13 cellular contexts compared by ENCODE assay signal in genomic region chr22:38261478-38261803, GRCh38. TPM values are rescaled to one million over a fixed set of nuclear protein-coding genes. Genes with fewer than 3 reads are reported as not detected.
DNase-seq lines count a peak whose midpoint lies in the region; ATAC-seq, FAIRE-seq and TF ChIP-seq lines count a peak whose summit lies in the region.
"Had no signal": no experiment of that assay in that cellular context is flagged by ENCODE, and none has a peak within 500 bp of the region (broad histone marks: within the 10 kb centered on the region; RNA-seq: fewer than 3 reads in every experiment).

No MANE protein-coding gene starts in this region.

- H4K20me1 ChIP-seq in fibroblast of lung (ENCODE audit: control insufficient read depth, extremely low read depth, insufficient read depth, low read length) = no peaks in the 10 kb centered on the region

- DNase-seq in heart right ventricle = no peak
- DNase-seq in left cardiac atrium = no peak
- no peak for DNase-seq in fibroblast of lung (ENCODE audit: low read depth in 2 of 2)
- no peak for DNase-seq in type B pancreatic cell (ENCODE audit: extremely low spot score, unreplicated experiment)
- DNase-seq in cortex of kidney (lab: John Stamatoyannopoulos, UW) = no peak
- DNase-seq in pancreas = no peak
- DNase-seq: brain microvascular endothelial cell, NCI-H2171 had no signal

- H3K27me3 ChIP-seq in heart right ventricle = no peaks in the 10 kb centered on the region
- no peaks in the 10 kb centered on the region for H3K27me3 ChIP-seq in fibroblast of lung (ENCODE audit: control insufficient read depth, insufficient read depth, low read length)
- H3K27me3 ChIP-seq in neutrophil = no peaks in the 10 kb centered on the region
- no peaks in the 10 kb centered on the region for H3K27me3 ChIP-seq in pancreas
- H3K27me3 ChIP-seq: brain microvascular endothelial cell had no signal

- H3K9me3 Mint-ChIP-seq in type B pancreatic cell = no peaks in the 10 kb centered on the region

- WGBS in heart right ventricle, 2 donors = 63 to 65% methylated on average over 3 of the region's 3 CpGs
- WGBS in pancreas, 2 donors = 83 to 93% methylated on average over 3 of the region's 3 CpGs

- peaks cover 42% of the 10 kb centered on the region for H3K4me1 Mint-ChIP-seq in type B pancreatic cell (ENCODE audit: unreplicated experiment)

- H3K79me2 ChIP-seq in fibroblast of lung (ENCODE audit: control insufficient read depth, insufficient read depth, low read length) = peaks cover 65% of the 10 kb centered on the region

- peaks cover 10% of the 10 kb centered on the region for H3K36me3 Mint-ChIP-seq in type B pancreatic cell

- H3K4me3 Mint-ChIP-seq in type B pancreatic cell = no peak overlapping the region

- H3K27ac ChIP-seq in heart right ventricle (peak overlapping the region; percentile 48 to 93 (median 80)), fibroblast of lung (ENCODE audit: insufficient read depth, low read length) (peak overlapping the region; percentile 59), neutrophil (peak overlapping the region; percentile 95), pancreas (peak overlapping the region in 1 of 4 donors; percentile 41)
- H3K27ac ChIP-seq: brain microvascular endothelial cell had no signal

- TF ChIP-seq CTCF in heart right ventricle (IDR thresholded peaks at IDR 0.05) (no peak), fibroblast of lung (conservative IDR thresholded peaks at IDR 0.05 in 1 of 2, IDR thresholded peaks at IDR 0.05 in 1 of 2; ENCODE audit: low read depth in 1 of 2, low read length in 2 of 2) (no peak), neutrophil (IDR thresholded peaks at IDR 0.05) (no peak), type B pancreatic cell (conservative IDR thresholded peaks at IDR 0.05) (no peak), pancreas (IDR thresholded peaks at IDR 0.05) (no peak)

- H3K4me1 ChIP-seq in heart right ventricle (peaks cover 33 to 97% (median 89%) of the 10 kb centered on the region in 9 donors), fibroblast of lung (ENCODE audit: control insufficient read depth, extremely low read depth, insufficient read depth, low read length) (peaks cover 20% of the 10 kb centered on the region), neutrophil (ENCODE audit: control insufficient read depth in 1 of 2, insufficient read depth in 1 of 2, low read depth in 1 of 2, low read length in 1 of 2) (peaks cover 51 to 68% of the 10 kb centered on the region in 2 experiments), pancreas (peaks cover 5 to 52% (median 16%) of the 10 kb centered on the region in 3 donors)

- H3K9ac ChIP-seq in fibroblast of lung (ENCODE audit: insufficient read depth, low read length) = no peak overlapping the region

- no peak overlapping the region for H2AFZ ChIP-seq in fibroblast of lung (ENCODE audit: low read length)

- no peaks in the 10 kb centered on the region for H3K27me3 Mint-ChIP-seq in type B pancreatic cell

- H3K9me3 ChIP-seq in heart right ventricle (no peaks in the 10 kb centered on the region), fibroblast of lung (ENCODE audit: control insufficient read depth, insufficient read depth, low read depth, low read length) (no peaks in the 10 kb centered on the region), neutrophil (no peaks in the 10 kb centered on the region), pancreas (no peaks in the 10 kb centered on the region)

- ATAC-seq in heart right ventricle = peak in 1 of 8 donors; percentile 2
- no peak for ATAC-seq in left cardiac atrium
- no peak for ATAC-seq in esophagus mucosa
- ATAC-seq in pancreas = no peak

- intact Hi-C loops in heart right ventricle (cut with DNase I) = loop anchor here in 2 of 10 donors (5.0 to 10.0 kb wide), 2 partner anchors 51 to 93 kb away; no protein-coding TSS in a partner anchor
- intact Hi-C loops in left cardiac atrium (cut with DNase I) = loop anchor here in 1 of 2 donors (2.0 kb wide), 1 partner anchor 75 kb away; no protein-coding TSS in a partner anchor
- intact Hi-C loops in pancreas (cut with DNase I) = no loop called here

- FAIRE-seq in pancreas (lab: Jason Lieb, UNC) = no peak
- FAIRE-seq: A204.1, small intestine, TTC549 had no signal

- H3K4me3 ChIP-seq in heart right ventricle = no peak overlapping the region
- peak overlapping the region in 1 of 4 experiments; percentile 37 for H3K4me3 ChIP-seq in fibroblast of lung (replicated peaks in 1 of 4; ENCODE audit: control extremely low read depth in 1 of 4, insufficient read depth in 1 of 4, low read depth in 3 of 4, low read length in 4 of 4)
- H3K4me3 ChIP-seq in neutrophil (ENCODE audit: low read depth in 1 of 2, low read length in 1 of 2) = no peak overlapping the region
- H3K4me3 ChIP-seq in pancreas = no peak overlapping the region

- peaks cover 0 to 16% (median 0%) of the 10 kb centered on the region in 9 donors for H3K36me3 ChIP-seq in heart right ventricle
- H3K36me3 ChIP-seq in fibroblast of lung (ENCODE audit: control insufficient read depth, insufficient read depth, low read length) = peaks cover 2% of the 10 kb centered on the region
- H3K36me3 ChIP-seq in neutrophil = no peaks in the 10 kb centered on the region
- no peaks in the 10 kb centered on the region for H3K36me3 ChIP-seq in pancreas

- H3K4me2 ChIP-seq in fibroblast of lung (ENCODE audit: extremely low read depth, insufficient read depth, low read length) = peak overlapping the region; percentile 39

- peak overlapping the region; percentile 52 for H3K27ac Mint-ChIP-seq in type B pancreatic cell

RNA-seq across cellular contexts. Expression of gene TMEM184B, which starts 11.4 kb away (rescaled TPM):
- total RNA-seq in heart right ventricle (10 to 100 TPM; 36.2 to 51.6 (median 46.1) TPM), left cardiac atrium (10 to 100 TPM; 47.2 to 60.3 TPM), fibroblast of lung (19.5 and 28.2 TPM in 2 replicates), type B pancreatic cell (ENCODE audit: low replicate concordance) (66.7 and 83.3 TPM in 2 replicates), esophagus mucosa (22.6 TPM), pancreas (10 to 100 TPM; 11.6 to 30.5 (median 18.6) TPM)
- polyA plus RNA-seq in heart right ventricle (10 to 100 TPM; 20.8 to 29.7 TPM), fibroblast of lung (37.2 and 40.3 TPM in 2 replicates), pancreas (10 to 100 TPM; 17.0 to 24.4 TPM)
- polyA plus RNA-seq in fibroblast of lung (2012) = 55.8 and 60.3 TPM in 2 replicates
- polyA minus RNA-seq in fibroblast of lung (ENCODE audit: low replicate concordance) = 82.2 and 114 TPM in 2 replicates

RNA-seq across cellular contexts. Expression of gene CSNK1E, which starts 55.8 kb away (rescaled TPM):
- total RNA-seq in heart right ventricle (10 to 100 TPM; 64.1 to 88.1 (median 78.6) TPM), left cardiac atrium (10 to 100 TPM; 69.2 to 90.5 TPM), fibroblast of lung (85.0 and 99.3 TPM in 2 replicates), type B pancreatic cell (ENCODE audit: low replicate concordance) (199 and 219 TPM in 2 replicates), esophagus mucosa (71.0 TPM), pancreas (10 to 100 TPM; 52.7 to 94.2 (median 57.7) TPM)
- polyA plus RNA-seq in heart right ventricle (10 to 100 TPM; 81.6 to 83.4 TPM), fibroblast of lung (121 and 145 TPM in 2 replicates), pancreas (100 to 1,000 TPM in 1 of 2 donors, 10 to 100 TPM in 1; 87.2 to 115 TPM)
- polyA plus RNA-seq in fibroblast of lung (2012) = 93.6 and 106 TPM in 2 replicates
- 160 and 250 TPM in 2 replicates for polyA minus RNA-seq in fibroblast of lung (ENCODE audit: low replicate concordance)

RNA-seq across cellular contexts. Expression of gene MAFF, which starts 59.6 kb away (rescaled TPM):
- total RNA-seq in heart right ventricle = 10 to 100 TPM in 4 of 10 donors, 1 to 10 TPM in 6; 2.9 to 21.2 (median 5.3) TPM
- 10 to 100 TPM in 1 of 2 donors, 1 to 10 TPM in 1; 6.5 to 21.4 TPM for polyA plus RNA-seq in heart right ventricle
- 10 to 100 TPM in 1 of 2 donors, 1 to 10 TPM in 1; 9.4 to 27.8 TPM for total RNA-seq in left cardiac atrium
- total RNA-seq in fibroblast of lung = 20.5 and 26.3 TPM in 2 replicates
- 8.8 and 18.5 TPM in 2 replicates for polyA plus RNA-seq in fibroblast of lung
- polyA plus RNA-seq in fibroblast of lung (2012) = 13.1 and 24.4 TPM in 2 replicates
- polyA minus RNA-seq in fibroblast of lung (ENCODE audit: low replicate concordance) = 4.9 and 10.7 TPM in 2 replicates
- total RNA-seq in type B pancreatic cell (ENCODE audit: low replicate concordance) = 14.6 and 60.9 TPM in 2 replicates
- total RNA-seq in esophagus mucosa = 35.6 TPM
- 1 to 10 TPM; 3.4 to 8.9 (median 6.8) TPM for total RNA-seq in pancreas
- polyA plus RNA-seq in pancreas = 10 to 100 TPM; 10.6 to 16.7 TPM
